15 cellular contexts compared by ENCODE assay signal in genomic region chr11:64248578-64248977, GRCh38. TPM values are rescaled to one million over a fixed set of nuclear protein-coding genes. Genes with fewer than 3 reads are reported as not detected.
DNase-seq lines count a peak whose midpoint lies in the region; ATAC-seq, FAIRE-seq and TF ChIP-seq lines count a peak whose summit lies in the region.
"Had no signal": no experiment of that assay in that cellular context is flagged by ENCODE, and none has a peak within 500 bp of the region (broad histone marks: within the 10 kb centered on the region; RNA-seq: fewer than 3 reads in every experiment).

No MANE protein-coding gene starts in this region.

- H3K4ac ChIP-seq in mesenchymal stem cell (ENCODE audit: low read depth in 1 of 2, low read length in 2 of 2): no peak overlapping the region

- TF ChIP-seq CTCF in A549 (IDR thresholded peaks at IDR 0.05): no peak

- POLR2A ChIA-PET in A549 (lab: Yijun Ruan, JAX): no interaction called here

- H3K9ac ChIP-seq in mesenchymal stem cell (ENCODE audit: low read length): peak overlapping the region; percentile 93

- no peak overlapping the region for H2BK15ac ChIP-seq in mesenchymal stem cell (ENCODE audit: low read depth, poor library complexity, severe bottlenecking)

- FAIRE-seq in A549 (lab: Jason Lieb, UNC): no peak

- H3K27ac ChIP-seq in A549 (peak overlapping the region in 1 of 2 experiments; percentile 99; a peak in 2 of 6 replicates), mesenchymal stem cell (ENCODE audit: low read length, poor library complexity, severe bottlenecking) (no peak overlapping the region)

- H3K27me3 ChIP-seq in H7 (ENCODE audit: control insufficient read depth, insufficient read depth, low read length) (no peaks in the 10 kb centered on the region), mesenchymal stem cell (ENCODE audit: control insufficient read depth in 1 of 2, insufficient read depth in 1 of 2, low read length in 2 of 2) (no peaks in the 10 kb centered on the region)
- H3K27me3 ChIP-seq: heart right ventricle had no signal

- H3K4me2 ChIP-seq in A549 (no peak overlapping the region), mesenchymal stem cell (ENCODE audit: low read length, poor library complexity, severe bottlenecking) (no peak overlapping the region)

- DNase-seq in A549 (ENCODE audit: low read depth in 1 of 2, low spot score in 1 of 2): no peak
- DNase-seq in H7: peak; percentile 81
- DNase-seq in activated T-helper 1 cell treated with anti-CD3 and anti-CD28 coated beads, Interleukin-12 subunit alpha, Interleukin-12 subunit beta, Interleukin-2, Interleukin-4 antibody, amounts not matched to agents 30 ng/mL and 10 ng/mL and 1 ng/mL, durations not matched to agents 14 hours and 24 hours and 36 hours (ENCODE audit: low spot score): no peak
- DNase-seq in mesenchymal stem cell: no peak
- no peak for DNase-seq in AG08395 (ENCODE audit: low spot score)
- no peak for DNase-seq in activated CD4-positive, alpha-beta T cell treated with anti-CD3 and anti-CD28 coated beads, Interleukin-2, amount 50 U/mL, for 48 hours
- no peak for DNase-seq in DMS79 treated with DMSO at 0.1 percent for 48 hours (lab: John Stamatoyannopoulos, UW)
- no peak for DNase-seq in NCI-H2196 treated with DMSO at 0.1 percent for 48 hours (lab: John Stamatoyannopoulos, UW; ENCODE audit: unreplicated experiment)
- DNase-seq: activated CD8-positive, alpha-beta memory T cell treated with anti-CD3 and anti-CD28 coated beads for 24 hours; activated effector memory CD4-positive, alpha-beta T cell treated with anti-CD3 and anti-CD28 coated beads, Interleukin-2, amount 50 U/mL, for 16 hours; KG1; NCI-H1105; NCI-H2171 treated with DMSO at 0.1 percent for 48 hours had no signal

- no peaks in the 10 kb centered on the region for H3K36me3 Mint-ChIP-seq in activated T-helper 1 cell treated with anti-CD3 and anti-CD28 coated beads, Interleukin-12 subunit alpha, Interleukin-12 subunit beta, Interleukin-2, Interleukin-4 antibody, amounts not matched to agents 30 ng/mL and 10 ng/mL and 1 ng/mL, durations not matched to agents 14 hours and 24 hours and 36 hours (ENCODE audit: low read depth)

- WGBS in A549 (ENCODE audit: missing lambda C conversion rate): 83% methylated on average over 6 of the region's 7 CpGs
- WGBS in mesenchymal stem cell: 75% methylated on average over 7 of the region's 7 CpGs

- H2BK5ac ChIP-seq in mesenchymal stem cell (ENCODE audit: low read depth, low read length, poor library complexity, severe bottlenecking): no peak overlapping the region

- H3K4me3 Mint-ChIP-seq in activated T-helper 1 cell treated with anti-CD3 and anti-CD28 coated beads, Interleukin-12 subunit alpha, Interleukin-12 subunit beta, Interleukin-2, Interleukin-4 antibody, amounts not matched to agents 30 ng/mL and 10 ng/mL and 1 ng/mL, durations not matched to agents 14 hours and 24 hours and 36 hours: peak overlapping the region; percentile 77

- no peak overlapping the region for H3K18ac ChIP-seq in mesenchymal stem cell (ENCODE audit: low read depth in 1 of 2, low read length in 2 of 2)

- no peak for TF ChIP-seq RAD21 in A549 (conservative IDR thresholded peaks at IDR 0.05 in 1 of 2, IDR thresholded peaks at IDR 0.05 in 1 of 2)

- CTCF ChIA-PET in A549 (lab: Yijun Ruan, JAX): interaction anchor here (3.1 to 12.2 kb wide), 3 partner anchors 12 to 55 kb away, joined by 12 to 220 read pairs (median 206); partner anchors contain the start of genes CATSPERZ and ESRRA

- H3K4me3 ChIP-seq in A549 (no peak overlapping the region), H7 (ENCODE audit: insufficient read depth, low read depth, low read length) (no peak overlapping the region), mesenchymal stem cell (ENCODE audit: insufficient read depth in 1 of 2, low read depth in 1 of 2, low read length in 2 of 2) (no peak overlapping the region)

- H4K91ac ChIP-seq in mesenchymal stem cell (ENCODE audit: low read length): no peak overlapping the region

- H3K36me3 ChIP-seq in H7 (replicated peaks; ENCODE audit: control insufficient read depth, insufficient read depth, low read length) (peaks cover 6% of the 10 kb centered on the region), mesenchymal stem cell (ENCODE audit: control insufficient read depth in 1 of 2, insufficient read depth in 2 of 2, low read depth in 1 of 2, low read length in 2 of 2) (peaks cover 7 to 14% of the 10 kb centered on the region in 2 experiments)

- H3K4me1 Mint-ChIP-seq in activated T-helper 1 cell treated with anti-CD3 and anti-CD28 coated beads, Interleukin-12 subunit alpha, Interleukin-12 subunit beta, Interleukin-2, Interleukin-4 antibody, amounts not matched to agents 30 ng/mL and 10 ng/mL and 1 ng/mL, durations not matched to agents 14 hours and 24 hours and 36 hours (ENCODE audit: low read depth): peaks cover 14% of the 10 kb centered on the region

- no peaks in the 10 kb centered on the region for H3K9me3 Mint-ChIP-seq in activated T-helper 1 cell treated with anti-CD3 and anti-CD28 coated beads, Interleukin-12 subunit alpha, Interleukin-12 subunit beta, Interleukin-2, Interleukin-4 antibody, amounts not matched to agents 30 ng/mL and 10 ng/mL and 1 ng/mL, durations not matched to agents 14 hours and 24 hours and 36 hours
- H3K9me3 Mint-ChIP-seq: stimulated activated naive CD8-positive, alpha-beta T cell treated with anti-CD3 and anti-CD28 coated beads, Interleukin-15, Interleukin-2, amounts not matched to agents 100 ng/mL and 50 ng/mL, for 24 hours had no signal

- H3K27ac Mint-ChIP-seq in activated T-helper 1 cell treated with anti-CD3 and anti-CD28 coated beads, Interleukin-12 subunit alpha, Interleukin-12 subunit beta, Interleukin-2, Interleukin-4 antibody, amounts not matched to agents 30 ng/mL and 10 ng/mL and 1 ng/mL, durations not matched to agents 14 hours and 24 hours and 36 hours: no peak overlapping the region

- peak; percentile 10; the same call in 1 of the 2 replicates for TF ChIP-seq POLR2A in A549 (IDR thresholded peaks at IDR 0.05; ENCODE audit: low read length)

- H2AFZ ChIP-seq in mesenchymal stem cell (ENCODE audit: low read depth, low read length): no peak overlapping the region

- TF ChIP-seq EP300 in A549 (IDR thresholded peaks at IDR 0.05): no peak

- peaks cover 9% of the 10 kb centered on the region for H3K79me1 ChIP-seq in mesenchymal stem cell (replicated peaks; ENCODE audit: low read length, poor library complexity, severe bottlenecking)

- no peak overlapping the region for H2BK120ac ChIP-seq in mesenchymal stem cell (ENCODE audit: low read depth, low read length)

- H2BK12ac ChIP-seq in mesenchymal stem cell (ENCODE audit: low read length in 2 of 2): peak overlapping the region; percentile 20 to 59

- H2AK5ac ChIP-seq in mesenchymal stem cell (ENCODE audit: low read length, severe bottlenecking): no peak overlapping the region

- no peak for ATAC-seq in A549
- ATAC-seq: heart right ventricle had no signal

- H3K4me1 ChIP-seq in A549: peaks cover 44% of the 10 kb centered on the region
- peaks cover 43% of the 10 kb centered on the region for H3K4me1 ChIP-seq in mesenchymal stem cell (ENCODE audit: control insufficient read depth, insufficient read depth, low read depth, low read length)

- no peaks in the 10 kb centered on the region for H3K9me3 ChIP-seq in A549
- H3K9me3 ChIP-seq in mesenchymal stem cell (ENCODE audit: control insufficient read depth, low read length): no peaks in the 10 kb centered on the region
- H3K9me3 ChIP-seq: heart right ventricle had no signal

- no peak overlapping the region for H3K14ac ChIP-seq in mesenchymal stem cell (ENCODE audit: low read length in 2 of 2)

- H3K27me3 Mint-ChIP-seq in activated T-helper 1 cell treated with anti-CD3 and anti-CD28 coated beads, Interleukin-12 subunit alpha, Interleukin-12 subunit beta, Interleukin-2, Interleukin-4 antibody, amounts not matched to agents 30 ng/mL and 10 ng/mL and 1 ng/mL, durations not matched to agents 14 hours and 24 hours and 36 hours (ENCODE audit: insufficient read depth): peaks cover 1% of the 10 kb centered on the region
- H3K27me3 Mint-ChIP-seq: stimulated activated naive CD8-positive, alpha-beta T cell treated with anti-CD3 and anti-CD28 coated beads, Interleukin-15, Interleukin-2, amounts not matched to agents 100 ng/mL and 50 ng/mL, for 24 hours had no signal

- intact Hi-C loops in activated T-helper 1 cell treated with anti-CD3 and anti-CD28 coated beads, Interleukin-12 subunit alpha, Interleukin-12 subunit beta, Interleukin-2, Interleukin-4 antibody, amounts not matched to agents 30 ng/mL and 10 ng/mL and 1 ng/mL, durations not matched to agents 14 hours and 24 hours and 36 hours (cut with micrococcal nuclease): no loop called here

- no peak overlapping the region for H4K8ac ChIP-seq in mesenchymal stem cell (ENCODE audit: low read length)

- H3K23ac ChIP-seq in mesenchymal stem cell (ENCODE audit: low read length in 2 of 2): no peak overlapping the region

RNA-seq across cellular contexts. Expression of gene PPP1R14B, which starts 1.8 kb away (rescaled TPM):
- 129 and 154 TPM in 2 replicates for polyA plus RNA-seq in A549 (2011; rRNA removed)
- 385 and 411 TPM in 2 replicates for polyA plus RNA-seq in A549 (2012; cell fraction: cytosol; rRNA removed)
- 243 and 262 TPM in 2 replicates for polyA plus RNA-seq in A549 (2012; cell fraction: nucleus; rRNA removed)
- polyA plus RNA-seq in A549 (2017; fragmentation: RNase III; extraction: RNeasy Plus Mini Kit Qiagen cat#74134 plus additional on column Dnase treatment): 152 to 155 TPM (median 152 TPM) in 3 replicates
- 77.8 and 94.5 TPM in 2 replicates for polyA minus RNA-seq in A549 (2011; rRNA and poly(A)+ RNA removed)
- 461 and 540 TPM in 2 replicates for total RNA-seq in H7 (2014; rRNA removed; shearing (Covaris generic))
- total RNA-seq in activated T-helper 1 cell treated with anti-CD3 and anti-CD28 coated beads, Interleukin-12 subunit alpha, Interleukin-12 subunit beta, Interleukin-2, Interleukin-4 antibody, amounts not matched to agents 30 ng/mL and 10 ng/mL and 1 ng/mL, durations not matched to agents 14 hours and 24 hours and 36 hours: 238 and 248 TPM in 2 replicates
- 279 TPM for polyA plus RNA-seq in mesenchymal stem cell (2013, experiment 1 of 2)
- 281 TPM for polyA plus RNA-seq in mesenchymal stem cell (2013, experiment 2 of 2)

RNA-seq across cellular contexts. Expression of gene PLCB3, which starts 2.8 kb away (rescaled TPM):
- polyA plus RNA-seq in A549 (2011; rRNA removed): 8.8 and 9.9 TPM in 2 replicates
- polyA plus RNA-seq in A549 (2012; cell fraction: cytosol; rRNA removed): 22.3 and 28.0 TPM in 2 replicates
- polyA plus RNA-seq in A549 (2012; cell fraction: nucleus; rRNA removed): 55.6 and 59.6 TPM in 2 replicates
- polyA plus RNA-seq in A549 (2017; fragmentation: RNase III; extraction: RNeasy Plus Mini Kit Qiagen cat#74134 plus additional on column Dnase treatment): 19.2 to 21.3 TPM (median 21.2 TPM) in 3 replicates
- polyA minus RNA-seq in A549 (2011; rRNA and poly(A)+ RNA removed): 17.1 and 22.3 TPM in 2 replicates
- total RNA-seq in H7 (2014; rRNA removed; shearing (Covaris generic)): 70.0 and 87.0 TPM in 2 replicates
- total RNA-seq in activated T-helper 1 cell treated with anti-CD3 and anti-CD28 coated beads, Interleukin-12 subunit alpha, Interleukin-12 subunit beta, Interleukin-2, Interleukin-4 antibody, amounts not matched to agents 30 ng/mL and 10 ng/mL and 1 ng/mL, durations not matched to agents 14 hours and 24 hours and 36 hours: 13.4 and 14.2 TPM in 2 replicates
- 22.4 TPM for polyA plus RNA-seq in mesenchymal stem cell (2013, experiment 1 of 2)
- 21.6 TPM for polyA plus RNA-seq in mesenchymal stem cell (2013, experiment 2 of 2)

RNA-seq across cellular contexts. Expression of gene FKBP2, which starts 7.7 kb away (rescaled TPM):
- polyA plus RNA-seq in A549 (2011; rRNA removed): 40.5 and 41.4 TPM in 2 replicates
- 114 and 125 TPM in 2 replicates for polyA plus RNA-seq in A549 (2012; cell fraction: cytosol; rRNA removed)
- 54.1 and 55.7 TPM in 2 replicates for polyA plus RNA-seq in A549 (2012; cell fraction: nucleus; rRNA removed)
- 131 to 142 TPM (median 136 TPM) in 3 replicates for polyA plus RNA-seq in A549 (2017; fragmentation: RNase III; extraction: RNeasy Plus Mini Kit Qiagen cat#74134 plus additional on column Dnase treatment)
- 27.7 and 31.9 TPM in 2 replicates for polyA minus RNA-seq in A549 (2011; rRNA and poly(A)+ RNA removed)
- 62.0 and 63.8 TPM in 2 replicates for total RNA-seq in H7 (2014; rRNA removed; shearing (Covaris generic))
- total RNA-seq in activated T-helper 1 cell treated with anti-CD3 and anti-CD28 coated beads, Interleukin-12 subunit alpha, Interleukin-12 subunit beta, Interleukin-2, Interleukin-4 antibody, amounts not matched to agents 30 ng/mL and 10 ng/mL and 1 ng/mL, durations not matched to agents 14 hours and 24 hours and 36 hours: 32.6 and 34.3 TPM in 2 replicates
- polyA plus RNA-seq in mesenchymal stem cell (2013, experiment 1 of 2): 70.1 TPM
- 68.6 TPM for polyA plus RNA-seq in mesenchymal stem cell (2013, experiment 2 of 2)

RNA-seq across cellular contexts. Expression of gene VEGFB, which starts 14.2 kb away (rescaled TPM):
- polyA plus RNA-seq in A549 (2011; rRNA removed) (6.8 and 10.9 TPM in 2 replicates), A549 (2017; fragmentation: RNase III; extraction: RNeasy Plus Mini Kit Qiagen cat#74134 plus additional on column Dnase treatment) (24.6 to 26.7 TPM (median 26.5 TPM) in 3 replicates)
- polyA plus RNA-seq in A549 (2012; cell fraction: cytosol; rRNA removed): 21.9 and 26.1 TPM in 2 replicates
- polyA plus RNA-seq in A549 (2012; cell fraction: nucleus; rRNA removed): 10.8 and 17.3 TPM in 2 replicates
- 7.2 and 9.9 TPM in 2 replicates for polyA minus RNA-seq in A549 (2011; rRNA and poly(A)+ RNA removed)
- 17.6 and 22.4 TPM in 2 replicates for total RNA-seq in H7 (2014; rRNA removed; shearing (Covaris generic))
- total RNA-seq in activated T-helper 1 cell treated with anti-CD3 and anti-CD28 coated beads, Interleukin-12 subunit alpha, Interleukin-12 subunit beta, Interleukin-2, Interleukin-4 antibody, amounts not matched to agents 30 ng/mL and 10 ng/mL and 1 ng/mL, durations not matched to agents 14 hours and 24 hours and 36 hours: 55.5 and 60.2 TPM in 2 replicates
- polyA plus RNA-seq in mesenchymal stem cell (2013, experiment 1 of 2): 139 TPM
- 137 TPM for polyA plus RNA-seq in mesenchymal stem cell (2013, experiment 2 of 2)

RNA-seq across cellular contexts. Expression of gene DNAJC4, which starts 18.2 kb away (rescaled TPM):
- polyA plus RNA-seq in A549 (2011; rRNA removed) (8.9 and 9.8 TPM in 2 replicates), A549 (2017; fragmentation: RNase III; extraction: RNeasy Plus Mini Kit Qiagen cat#74134 plus additional on column Dnase treatment) (12.6 to 16.6 TPM (median 16.2 TPM) in 3 replicates)
- polyA plus RNA-seq in A549 (2012; cell fraction: cytosol; rRNA removed): 10.6 and 16.8 TPM in 2 replicates
- polyA plus RNA-seq in A549 (2012; cell fraction: nucleus; rRNA removed): 21.2 and 25.0 TPM in 2 replicates
- 6.9 and 10.5 TPM in 2 replicates for polyA minus RNA-seq in A549 (2011; rRNA and poly(A)+ RNA removed)
- total RNA-seq in H7 (2014; rRNA removed; shearing (Covaris generic)): 12.0 and 18.0 TPM in 2 replicates
- total RNA-seq in activated T-helper 1 cell treated with anti-CD3 and anti-CD28 coated beads, Interleukin-12 subunit alpha, Interleukin-12 subunit beta, Interleukin-2, Interleukin-4 antibody, amounts not matched to agents 30 ng/mL and 10 ng/mL and 1 ng/mL, durations not matched to agents 14 hours and 24 hours and 36 hours: 18.4 and 19.8 TPM in 2 replicates
- polyA plus RNA-seq in mesenchymal stem cell (2013, experiment 1 of 2): 38.5 TPM
- 36.7 TPM for polyA plus RNA-seq in mesenchymal stem cell (2013, experiment 2 of 2)
